17 cellular contexts compared by ENCODE assay signal in genomic region chr11:57483570-57483934, GRCh38. TPM values are rescaled to one million over a fixed set of nuclear protein-coding genes. Genes with fewer than 3 reads are reported as not detected.
DNase-seq lines count a peak whose midpoint lies in the region; TF ChIP-seq lines count a peak whose summit lies in the region.
"Had no signal": no experiment of that assay in that cellular context is flagged by ENCODE, and none has a peak within 500 bp of the region (broad histone marks: within the 10 kb centered on the region; RNA-seq: fewer than 3 reads in every experiment).

No MANE protein-coding gene starts in this region.

- H3K4me1 ChIP-seq in PC-9 (replicated peaks; ENCODE audit: insufficient read depth) (no peaks in the 10 kb centered on the region), iPS-18a (ENCODE audit: control insufficient read depth, low read depth, low read length) (peaks cover 3% of the 10 kb centered on the region)

- no peak overlapping the region for H2AFZ ChIP-seq in PC-9

- peaks cover 28% of the 10 kb centered on the region for H3K27me3 ChIP-seq in PC-9 (ENCODE audit: insufficient read depth, low read depth)
- H3K27me3 ChIP-seq in iPS-18a (ENCODE audit: control insufficient read depth, insufficient read depth, low read length) = peaks cover 36% of the 10 kb centered on the region

- H3K27me3 Mint-ChIP-seq in activated naive CD8-positive, alpha-beta T cell = peaks cover 4% of the 10 kb centered on the region
- H3K27me3 Mint-ChIP-seq in activated naive CD8-positive, alpha-beta T cell treated with anti-CD3 and anti-CD28 coated beads for 36 hours = peaks cover 8% of the 10 kb centered on the region
- peaks cover 54% of the 10 kb centered on the region for H3K27me3 Mint-ChIP-seq in type B pancreatic cell

- POLR2A ChIA-PET in PC-9 (lab: Charles Lee; ENCODE audit: unreplicated experiment) = interaction anchor here (0.7 kb wide), 1 partner anchor 149 kb away, joined by 3 read pairs; no protein-coding TSS in a partner anchor

- CTCF ChIA-PET in PC-9 (lab: Charles Lee) = interaction anchor here (0.6 to 3.2 kb wide), 5 partner anchors 9 to 517 kb away, joined by 3 to 31 read pairs (median 3); no protein-coding TSS in a partner anchor

- H3K36me3 Mint-ChIP-seq in activated naive CD8-positive, alpha-beta T cell = peaks cover 19% of the 10 kb centered on the region
- peaks cover 26% of the 10 kb centered on the region for H3K36me3 Mint-ChIP-seq in activated naive CD8-positive, alpha-beta T cell treated with anti-CD3 and anti-CD28 coated beads for 36 hours
- no peaks in the 10 kb centered on the region for H3K36me3 Mint-ChIP-seq in type B pancreatic cell

- no peaks in the 10 kb centered on the region for H3K9me2 ChIP-seq in PC-9 (ENCODE audit: insufficient read depth)

- TF ChIP-seq CTCF in PC-9 (conservative IDR thresholded peaks at IDR 0.05) (no peak), type B pancreatic cell (conservative IDR thresholded peaks at IDR 0.05) (no peak)

- H3K9me3 ChIP-seq in PC-9 (ENCODE audit: insufficient read depth, low read depth) = no peaks in the 10 kb centered on the region
- H3K9me3 ChIP-seq in iPS-18a (ENCODE audit: control insufficient read depth, low read depth, low read length) = no peaks in the 10 kb centered on the region
- H3K9me3 ChIP-seq: colonic mucosa, heart right ventricle, left lung, neutrophil had no signal

- BruUV-seq in PC-9 (replicated peaks; lab: Mats Ljungman, UMichigan) = no TSS peak

- intact Hi-C loops in PC-9 (cut with micrococcal nuclease; ENCODE audit: unreplicated experiment) = loop anchor here (1.0 to 5.0 kb wide), 2 partner anchors 26 to 136 kb away; no protein-coding TSS in a partner anchor

- peaks cover 11% of the 10 kb centered on the region; the same call in 1 of the 2 replicates for H3F3A ChIP-seq in PC-9 (ENCODE audit: insufficient read depth, low read depth)

- H3K4me3 ChIP-seq in PC-9 = no peak overlapping the region
- H3K4me3 ChIP-seq in iPS-18a (ENCODE audit: low read length) = peak overlapping the region; percentile 62

- H3K79me2 ChIP-seq in PC-9 (ENCODE audit: low read depth) = no peaks in the 10 kb centered on the region

- H3K4me3 Mint-ChIP-seq in activated naive CD8-positive, alpha-beta T cell = peak overlapping the region; percentile 27
- no peak overlapping the region for H3K4me3 Mint-ChIP-seq in activated naive CD8-positive, alpha-beta T cell treated with anti-CD3 and anti-CD28 coated beads for 36 hours
- peak overlapping the region; percentile 68 for H3K4me3 Mint-ChIP-seq in type B pancreatic cell
- H3K4me3 Mint-ChIP-seq: stimulated activated naive CD8-positive, alpha-beta T cell treated with anti-CD3 and anti-CD28 coated beads, Interleukin-15, Interleukin-2, amounts not matched to agents 100 ng/mL and 50 ng/mL, for 24 hours; T-helper 17 cell had no signal

- no peaks in the 10 kb centered on the region for H4K20me1 ChIP-seq in PC-9 (ENCODE audit: insufficient read depth)

- H3K36me3 ChIP-seq in PC-9 (ENCODE audit: low read depth) (no peaks in the 10 kb centered on the region), iPS-18a (ENCODE audit: control insufficient read depth, low read depth, low read length) (peaks cover 7% of the 10 kb centered on the region)
- H3K36me3 ChIP-seq: colonic mucosa, neutrophil had no signal

- H3K27ac ChIP-seq in PC-9 (no peak overlapping the region), iPS-18a (ENCODE audit: low read length) (no peak overlapping the region)
- H3K27ac ChIP-seq: colonic mucosa, heart right ventricle, left lung had no signal

- DNase-seq in activated naive CD8-positive, alpha-beta T cell treated with anti-CD3 and anti-CD28 coated beads for 36 hours = no peak
- DNase-seq in PC-9 (no peak), type B pancreatic cell (ENCODE audit: extremely low spot score, unreplicated experiment) (no peak), medulla oblongata (ENCODE audit: extremely low spot score) (no peak), middle frontal gyrus (ENCODE audit: extremely low spot score, low spot score) (no peak)
- DNase-seq in stimulated activated CD4-positive, alpha-beta T cell treated with anti-CD3 and anti-CD28 coated beads, Interleukin-2, amount 100 ng/mL, for 24 hours = no peak
- DNase-seq: colonic mucosa, NCI-H187 treated with DMSO at 0.1 percent for 48 hours had no signal

- no peak overlapping the region for H3K27ac Mint-ChIP-seq in activated naive CD8-positive, alpha-beta T cell
- H3K27ac Mint-ChIP-seq in activated naive CD8-positive, alpha-beta T cell treated with anti-CD3 and anti-CD28 coated beads for 36 hours = no peak overlapping the region
- H3K27ac Mint-ChIP-seq in type B pancreatic cell = no peak overlapping the region
- H3K27ac Mint-ChIP-seq: stimulated activated naive CD8-positive, alpha-beta T cell treated with anti-CD3 and anti-CD28 coated beads, Interleukin-15, Interleukin-2, amounts not matched to agents 100 ng/mL and 50 ng/mL, for 24 hours; T-helper 17 cell had no signal

- H3K4me1 Mint-ChIP-seq in activated naive CD8-positive, alpha-beta T cell (ENCODE audit: low read depth) = peaks cover 10% of the 10 kb centered on the region
- peaks cover 13% of the 10 kb centered on the region for H3K4me1 Mint-ChIP-seq in activated naive CD8-positive, alpha-beta T cell treated with anti-CD3 and anti-CD28 coated beads for 36 hours
- H3K4me1 Mint-ChIP-seq in type B pancreatic cell (ENCODE audit: unreplicated experiment) = peaks cover 5% of the 10 kb centered on the region

- H3K4me2 ChIP-seq in PC-9 = peak overlapping the region; percentile 63

- no peaks in the 10 kb centered on the region for H3K9me3 Mint-ChIP-seq in activated naive CD8-positive, alpha-beta T cell (ENCODE audit: low read depth)
- H3K9me3 Mint-ChIP-seq in activated naive CD8-positive, alpha-beta T cell treated with anti-CD3 and anti-CD28 coated beads for 36 hours = no peaks in the 10 kb centered on the region
- H3K9me3 Mint-ChIP-seq in type B pancreatic cell = no peaks in the 10 kb centered on the region
- H3K9me3 Mint-ChIP-seq: stimulated activated naive CD8-positive, alpha-beta T cell treated with anti-CD3 and anti-CD28 coated beads, Interleukin-15, Interleukin-2, amounts not matched to agents 100 ng/mL and 50 ng/mL, for 24 hours had no signal

- peak overlapping the region; percentile 42 for H3K9ac ChIP-seq in iPS-18a (ENCODE audit: low read length)

RNA-seq across cellular contexts. Expression of gene RTN4RL2, which starts 23.2 kb away (rescaled TPM):
- under 1 TPM; 0.43 to 0.44 TPM for total RNA-seq in activated naive CD8-positive, alpha-beta T cell treated with anti-CD3 and anti-CD28 coated beads for 36 hours
- total RNA-seq in PC-9 (2021) (3.4 and 4.6 TPM in 2 replicates), type B pancreatic cell (ENCODE audit: low replicate concordance) (8.6 and 10.4 TPM in 2 replicates)
- total RNA-seq: skeletal muscle tissue had no signal

RNA-seq across cellular contexts. Expression of gene SLC43A1, which starts 31.9 kb away (rescaled TPM):
- 10 to 100 TPM; 36.8 to 37.1 TPM for total RNA-seq in activated naive CD8-positive, alpha-beta T cell treated with anti-CD3 and anti-CD28 coated beads for 36 hours
- total RNA-seq in PC-9 (2021) (3.2 and 4.0 TPM in 2 replicates), type B pancreatic cell (ENCODE audit: low replicate concordance) (19.0 and 20.8 TPM in 2 replicates)

RNA-seq across cellular contexts. Expression of gene TIMM10, which starts 47.0 kb away (rescaled TPM):
- 100 to 1,000 TPM; 134 to 137 TPM for total RNA-seq in activated naive CD8-positive, alpha-beta T cell treated with anti-CD3 and anti-CD28 coated beads for 36 hours
- total RNA-seq in PC-9 (2021) = 90.2 and 94.7 TPM in 2 replicates
- total RNA-seq in type B pancreatic cell (ENCODE audit: low replicate concordance) = 57.9 and 64.2 TPM in 2 replicates

RNA-seq across cellular contexts. Expression of gene SMTNL1, which starts 53.8 kb away (rescaled TPM):
- total RNA-seq in activated naive CD8-positive, alpha-beta T cell treated with anti-CD3 and anti-CD28 coated beads for 36 hours = not detected
- not detected in 2 replicates for total RNA-seq in PC-9 (2021)
- not detected in 2 replicates for total RNA-seq in type B pancreatic cell (ENCODE audit: low replicate concordance)
- total RNA-seq: colonic mucosa, heart right ventricle, left lung, LHCN-M2, T-helper 17 cell had no signal

RNA-seq across cellular contexts. Expression of gene SLC43A3, which starts 56.6 kb away (rescaled TPM):
- total RNA-seq in activated naive CD8-positive, alpha-beta T cell treated with anti-CD3 and anti-CD28 coated beads for 36 hours = 100 to 1,000 TPM; 331 to 348 TPM
- total RNA-seq in PC-9 (2021) (35.7 and 41.3 TPM in 2 replicates), type B pancreatic cell (ENCODE audit: low replicate concordance) (14.0 and 20.4 TPM in 2 replicates)
